Comparison of ENCODE assay signal across 1 cellular context in genomic region chr1:167926486-167926997, GRCh38.
TF ChIP-seq lines count a peak whose summit lies in the region.

No MANE protein-coding gene starts in this region.

TF ChIP-seq in K562, 482 proteins besides CTCF, POLR2A, EP300 and RAD21 (continued from another document and continues in another):
- TF ChIP-seq HMBOX1 (IDR thresholded peaks at IDR 0.05): peak; percentile 96
- TF ChIP-seq ZNF41 (CRISPR knock-in tag; conservative IDR thresholded peaks at IDR 0.05): no peak
- peak; percentile 47; the same call in 1 of the 2 replicates for TF ChIP-seq DMBX1 (CRISPR knock-in tag; IDR thresholded peaks at IDR 0.05; ENCODE audit: borderline replicate concordance)
- no peak for TF ChIP-seq SUPT5H (IDR thresholded peaks at IDR 0.05)
- no peak for TF ChIP-seq SFPQ (IDR thresholded peaks at IDR 0.05; ENCODE audit: low read depth, low read length)
- no peak for TF ChIP-seq CHD1 (IDR thresholded peaks at IDR 0.05; ENCODE audit: low read length)
- no peak for TF ChIP-seq MTF1 (CRISPR knock-in tag; IDR thresholded peaks at IDR 0.05; ENCODE audit: borderline replicate concordance)
- no peak for TF ChIP-seq ZNF277 (CRISPR knock-in tag; IDR thresholded peaks at IDR 0.05; ENCODE audit: borderline replicate concordance)
- TF ChIP-seq RBM17 (IDR thresholded peaks at IDR 0.05; ENCODE audit: borderline replicate concordance, low read depth, low read length): no peak
- TF ChIP-seq ZBTB40 (IDR thresholded peaks at IDR 0.05): no peak
- TF ChIP-seq ZBTB40 (CRISPR knock-in tag; IDR thresholded peaks at IDR 0.05): no peak
- no peak for TF ChIP-seq HMGXB4 (CRISPR knock-in tag; IDR thresholded peaks at IDR 0.05)
- TF ChIP-seq ZEB2 (IDR thresholded peaks at IDR 0.05): peak; percentile 38; the same call in 1 of the 2 replicates
- no peak for TF ChIP-seq E2F8 (IDR thresholded peaks at IDR 0.05; ENCODE audit: low read depth, partially characterized antibody)
- TF ChIP-seq SMARCE1 (IDR thresholded peaks at IDR 0.05): no peak
- TF ChIP-seq ZNF717 (CRISPR knock-in tag; IDR thresholded peaks at IDR 0.05): no peak
- 0 out of 2 replicates have a peak, but pooled peaks have one; percentile 59 for TF ChIP-seq TCF15 (CRISPR knock-in tag; IDR thresholded peaks at IDR 0.05)
- no peak for TF ChIP-seq PCBP2 (IDR thresholded peaks at IDR 0.05; ENCODE audit: low read depth, low read length, poor library complexity, severe bottlenecking)
- TF ChIP-seq DNMT1 (IDR thresholded peaks at IDR 0.05): 0 out of 2 replicates have a peak, but pooled peaks have one; percentile 85
- no peak for TF ChIP-seq XRCC4 (IDR thresholded peaks at IDR 0.05; ENCODE audit: extremely low read depth, insufficient read depth, insufficient read length)
- TF ChIP-seq ZNF384 (IDR thresholded peaks at IDR 0.05; ENCODE audit: low read depth, low read length): peak; percentile 58; the same call in 1 of the 2 replicates
- no peak for TF ChIP-seq TGIF2 (CRISPR knock-in tag; IDR thresholded peaks at IDR 0.05)
- TF ChIP-seq SMARCA4 (IDR thresholded peaks at IDR 0.05): peak; percentile 36; the same call in 1 of the 2 replicates
- TF ChIP-seq MBD1 (CRISPR knock-in tag; IDR thresholded peaks at IDR 0.05): 0 out of 2 replicates have a peak, but pooled peaks have one; percentile 16
- TF ChIP-seq TFAP4 (CRISPR knock-in tag; IDR thresholded peaks at IDR 0.05; ENCODE audit: borderline replicate concordance): peak; percentile 47; the same call in 1 of the 2 replicates
- no peak for TF ChIP-seq HMGN3 (IDR thresholded peaks at IDR 0.05; ENCODE audit: borderline replicate concordance, extremely low read depth, insufficient read length, low read depth, low read length)
- TF ChIP-seq ID3 (CRISPR knock-in tag; IDR thresholded peaks at IDR 0.05): no peak
- no peak for TF ChIP-seq ID3 (tag; IDR thresholded peaks at IDR 0.05)
- TF ChIP-seq ZNF586 (CRISPR knock-in tag; conservative IDR thresholded peaks at IDR 0.05): no peak
- peak; percentile 60; the same call in 1 of the 2 replicates for TF ChIP-seq MYC (IDR thresholded peaks at IDR 0.05; ENCODE audit: low read depth, low read length)
- TF ChIP-seq MYC (CRISPR knock-in tag; IDR thresholded peaks at IDR 0.05; ENCODE audit: borderline replicate concordance, low read depth): no peak; the same call in 1 of the 2 replicates
- no peak for TF ChIP-seq NUFIP1 (IDR thresholded peaks at IDR 0.05; ENCODE audit: partially characterized antibody)
- no peak for TF ChIP-seq HMG20A (CRISPR knock-in tag; conservative IDR thresholded peaks at IDR 0.05)
- TF ChIP-seq ZNF347 (CRISPR knock-in tag; IDR thresholded peaks at IDR 0.05; ENCODE audit: low read depth): no peak
- no peak for TF ChIP-seq SIN3B (IDR thresholded peaks at IDR 0.05; ENCODE audit: low read depth)
- TF ChIP-seq LCOR (CRISPR knock-in tag; IDR thresholded peaks at IDR 0.05): 0 out of 2 replicates have a peak, but pooled peaks have one; percentile 35
- TF ChIP-seq MAFF (IDR thresholded peaks at IDR 0.05; ENCODE audit: low read length): peak; percentile 85
